Comparison of ENCODE assay signal across 9 cellular contexts in genomic region chr7:123682690-123683089, GRCh38. TPM values are rescaled to one million over a fixed set of nuclear protein-coding genes. Genes with fewer than 3 reads are reported as not detected.
A peak's percentile ranks its signal among the peaks of the same experiment; 100 is the strongest.
DNase-seq lines count a peak whose midpoint lies in the region; ATAC-seq, FAIRE-seq and TF ChIP-seq lines count a peak whose summit lies in the region.
"Had no signal": no experiment of that assay in that cellular context is flagged by ENCODE, and none has a peak within 500 bp of the region (broad histone marks: within the 10 kb centered on the region; RNA-seq: fewer than 3 reads in every experiment).

No MANE protein-coding gene starts in this region.

- POLR2A ChIA-PET in HCT116 (lab: Charles Lee) (no interaction called here), GM12878 (lab: Charles Lee) (interaction anchor here (1.2 kb wide), 1 partner anchor 63 kb away, joined by 3 read pairs; no protein-coding TSS in a partner anchor)

- BruUV-seq in HCT116 (replicated peaks; lab: Mats Ljungman, UMichigan) (no TSS peak), GM12878 (replicated peaks; lab: Mats Ljungman, UMichigan) (no TSS peak)

- RAD21 ChIA-PET in HCT116 (lab: Charles Lee; ENCODE audit: low non-redundant PET in 1 of 2, low total read pairs in 2 of 2, uncharacterized antibody in 2 of 2, unreplicated experiment in 2 of 2) (no interaction called here), GM12878 (lab: Charles Lee; ENCODE audit: unreplicated experiment) (interaction anchor here (0.7 to 2.4 kb wide), 15 partner anchors 9 to 192 kb away, joined by 3 to 25 read pairs (median 4); partner anchors contain the start of gene WASL)

- CTCF ChIA-PET in HCT116 (lab: Charles Lee) (interaction anchor here (0.7 to 1.6 kb wide), 19 partner anchors 9 to 472 kb away, joined by 3 to 16 read pairs (median 5); no protein-coding TSS in a partner anchor), GM12878 (lab: Yijun Ruan, JAX) (interaction anchor here (0.6 to 3.3 kb wide), 28 partner anchors 8 to 1277 kb away, joined by 3 to 26 read pairs (median 4); partner anchors contain the start of genes LMOD2 and WASL)

- H3K27ac ChIP-seq in HCT116 (ENCODE audit: low read depth, low read length) (no peak overlapping the region), GM12878 (ENCODE audit: control insufficient read depth, insufficient read depth) (no peak overlapping the region), transverse colon (no peak overlapping the region)

- ATAC-seq in HCT116: peak; percentile 65; the same call in 1 of the 2 replicates
- peak; percentile 81 for ATAC-seq in GM12878

- 100% methylated on average over 1 of the region's 1 CpG for WGBS in GM12878 (ENCODE audit: insufficient coverage, insufficient replicate concordance, low lambda C conversion rate, missing lambda C conversion rate)
- WGBS in transverse colon (ENCODE audit: low coverage in 1 of 2), 2 donors: 70 to 73% methylated on average over 1 of the region's 1 CpG

- H3K9me3 ChIP-seq in HCT116 (ENCODE audit: control insufficient read depth in 1 of 2, insufficient read depth in 1 of 2, low read depth in 1 of 2, low read length in 2 of 2) (no peaks in the 10 kb centered on the region), GM12878 (replicated peaks; ENCODE audit: control insufficient read depth, insufficient read depth, low read length) (no peaks in the 10 kb centered on the region), transverse colon (no peaks in the 10 kb centered on the region)

- no peaks in the 10 kb centered on the region for H3K9me2 ChIP-seq in HCT116 (ENCODE audit: insufficient read depth)

- H3K4me1 ChIP-seq in HCT116 (ENCODE audit: control insufficient read depth in 1 of 2, insufficient read depth in 2 of 2, low read length in 2 of 2) (no peaks in the 10 kb centered on the region), GM12878 (ENCODE audit: control insufficient read depth, insufficient read depth, low read length) (no peaks in the 10 kb centered on the region), transverse colon (no peaks in the 10 kb centered on the region)

- H3K9ac ChIP-seq in HCT116 (ENCODE audit: low read length): no peak overlapping the region
- no peak overlapping the region for H3K9ac ChIP-seq in GM12878 (ENCODE audit: control insufficient read depth, insufficient read depth, low read length)

- TF ChIP-seq RAD21 in HCT116 (IDR thresholded peaks at IDR 0.05; ENCODE audit: low read depth) (peak; percentile 69), GM12878 (IDR thresholded peaks at IDR 0.05; ENCODE audit: insufficient read depth, low read depth, low read length) (peak; percentile 74)

- H3K4me2 ChIP-seq in HCT116 (ENCODE audit: low read length) (no peak overlapping the region), GM12878 (ENCODE audit: control insufficient read depth, insufficient read depth) (no peak overlapping the region)

- TF ChIP-seq EP300 in GM12878 (IDR thresholded peaks at IDR 0.05; ENCODE audit: borderline replicate concordance in 1 of 2, control insufficient read depth in 1 of 2, low read depth in 2 of 2, low read length in 2 of 2): no peak
- TF ChIP-seq EP300 in transverse colon (IDR thresholded peaks at IDR 0.05; ENCODE audit: low read depth): no peak

- no peaks in the 10 kb centered on the region for H3K79me2 ChIP-seq in HCT116 (ENCODE audit: insufficient read depth, low read length)
- H3K79me2 ChIP-seq in GM12878 (ENCODE audit: control insufficient read depth, insufficient read depth, low read length): no peaks in the 10 kb centered on the region

- H4K20me1 ChIP-seq in HCT116 (ENCODE audit: insufficient read depth) (no peaks in the 10 kb centered on the region), GM12878 (ENCODE audit: control insufficient read depth, insufficient read depth) (no peaks in the 10 kb centered on the region)

- peak; percentile 73 for FAIRE-seq in GM12878 (lab: Jason Lieb, UNC)
- peak; percentile 99 for FAIRE-seq in islet of Langerhans (lab: Jason Lieb, UNC)

- H3K4me3 ChIP-seq in HCT116 (replicated peaks in 1 of 2; ENCODE audit: low read depth in 1 of 2, low read length in 2 of 2) (no peak overlapping the region), GM12878 (no peak overlapping the region), transverse colon (no peak overlapping the region)

- SMC1A ChIA-PET in GM12878 (lab: Charles Lee; ENCODE audit: uncharacterized antibody, unreplicated experiment): interaction anchor here (0.6 to 2.5 kb wide), 13 partner anchors 8 to 196 kb away, joined by 3 to 30 read pairs (median 4); partner anchors contain the start of gene WASL

- H3K36me3 ChIP-seq in HCT116 (ENCODE audit: control insufficient read depth in 1 of 2, insufficient read depth in 2 of 2, low read length in 2 of 2) (peaks cover 4 to 7% of the 10 kb centered on the region in 2 experiments; a peak in 3 of 4 replicates), GM12878 (ENCODE audit: control insufficient read depth in 2 of 2, insufficient read depth in 2 of 2, low read length in 1 of 2) (no peaks in the 10 kb centered on the region; a peak in 1 of 4 replicates), transverse colon (peaks cover 0 to 10% (median 3%) of the 10 kb centered on the region in 4 donors)

- in situ Hi-C loops in GM12878 (cut with MboI): no loop called here
- in situ Hi-C loops in transverse colon (cut with MboI; ENCODE audit: low pct_ligation_motif_present in 1 of 4, low pct_unique_long_range_greater_than_20kb in 1 of 4, low sequenced_read_pairs in 3 of 4): loop anchor here (10.0 to 25.0 kb wide), 3 partner anchors 105 to 182 kb away; no protein-coding TSS in a partner anchor

- TF ChIP-seq CTCF in HCT116 (IDR thresholded peaks at IDR 0.05 in 2 of 3, conservative IDR thresholded peaks at IDR 0.05 in 1 of 3; ENCODE audit: borderline replicate concordance in 1 of 3, insufficient read depth in 1 of 3, low read depth in 2 of 3, low read length in 2 of 3): peak; percentile 44 to 62 (median 45); a peak in 5 of 6 replicates
- TF ChIP-seq CTCF in GM12878 (IDR thresholded peaks at IDR 0.05 in 2 of 3, conservative IDR thresholded peaks at IDR 0.05 in 1 of 3; ENCODE audit: control insufficient read depth in 2 of 3, extremely low read depth in 1 of 3, insufficient read depth in 1 of 3, low read depth in 3 of 3, low read length in 3 of 3): peak; percentile 35 to 61 (median 46); a peak in 5 of 6 replicates
- TF ChIP-seq CTCF in transverse colon (IDR thresholded peaks at IDR 0.05): peak; percentile 41 to 52 (median 46)

- intact Hi-C loops in HCT116 (cut with micrococcal nuclease) (loop anchor here (1.0 to 5.0 kb wide), 4 partner anchors 100 to 190 kb away; no protein-coding TSS in a partner anchor), GM12878 (cut with micrococcal nuclease; ENCODE audit: unreplicated experiment) (loop anchor here (1.0 kb wide), 2 partner anchors 183 to 190 kb away; no protein-coding TSS in a partner anchor), transverse colon (cut with DNase I; ENCODE audit: low total_unique reads) (loop anchor here (10.0 kb wide), 1 partner anchor 182 kb away; no protein-coding TSS in a partner anchor)

- no peaks in the 10 kb centered on the region for H3K27me3 ChIP-seq in HCT116 (ENCODE audit: insufficient read depth, low read length)
- no peaks in the 10 kb centered on the region for H3K27me3 ChIP-seq in GM12878 (replicated peaks in 1 of 2; ENCODE audit: control insufficient read depth in 2 of 2, insufficient read depth in 2 of 2, low read length in 1 of 2)
- H3K27me3 ChIP-seq in transverse colon: no peaks in the 10 kb centered on the region

- H2AFZ ChIP-seq in HCT116 (ENCODE audit: low read depth, low read length, poor library complexity, severe bottlenecking) (no peak overlapping the region), GM12878 (ENCODE audit: control insufficient read depth, low read depth, low read length) (no peak overlapping the region)

- no peak for TF ChIP-seq POLR2A in HCT116 (IDR thresholded peaks at IDR 0.05; ENCODE audit: borderline replicate concordance, extremely low read depth, insufficient read depth, insufficient read length)
- no peak for TF ChIP-seq POLR2A in GM12878 (IDR thresholded peaks at IDR 0.05; ENCODE audit: low read depth, low read length)
- TF ChIP-seq POLR2A in transverse colon (IDR thresholded peaks at IDR 0.05): no peak

- peak; percentile 47 for DNase-seq in NCI-H2107 treated with DMSO at 0.1 percent for 48 hours (lab: John Stamatoyannopoulos, UW; ENCODE audit: unreplicated experiment)
- no peak for DNase-seq in NCI-H2107 (lab: John Stamatoyannopoulos, UW)
- peak; percentile 23 for DNase-seq in HCT116 (ENCODE audit: low read depth, low spot score)
- peak; percentile 19 for DNase-seq in NCI-H2081 treated with DMSO at 0.1 percent for 48 hours (lab: John Stamatoyannopoulos, UW)
- no peak for DNase-seq in GM12878 (ENCODE audit: low read depth, low spot score)
- no peak for DNase-seq in transverse colon
- DNase-seq in activated naive CD4-positive, alpha-beta T cell (lab: John Stamatoyannopoulos, UW): no peak

TF ChIP-seq in GM12878, 131 proteins besides CTCF, POLR2A, EP300 and RAD21:
- TF ChIP-seq ZNF622 (IDR thresholded peaks at IDR 0.05) (no peak), SMC3 (IDR thresholded peaks at IDR 0.05; ENCODE audit: borderline replicate concordance, low read length) (peak; percentile 55; the same call in 1 of the 2 replicates)

RNA-seq across cellular contexts. Expression of gene LMOD2, which starts 27.0 kb away (rescaled TPM):
- not detected for total RNA-seq in HCT116 (2021; ENCODE audit: unreplicated experiment)
- 0.03 and 0.04 TPM in 2 replicates for polyA plus RNA-seq in HCT116 (2012)
- total RNA-seq in GM12878 (2013; cell fraction: nucleolus; rRNA removed): not detected in 2 replicates
- total RNA-seq in GM12878 (2014; rRNA removed): not detected in 2 replicates
- total RNA-seq in GM12878 (2014; rRNA removed; fragmentation: Illumina TruSeq; extraction: Trizol): not detected in 2 replicates
- total RNA-seq in GM12878 (2021): not detected in 2 replicates
- not detected for polyA plus RNA-seq in GM12878 (2011; ENCODE audit: low read depth)
- polyA plus RNA-seq in GM12878 (2011; rRNA removed): not detected in 2 replicates
- not detected in 2 replicates for polyA plus RNA-seq in GM12878 (2011; cell fraction: cytosol; rRNA removed)
- not detected in 2 replicates for polyA plus RNA-seq in GM12878 (2011; cell fraction: nucleus; rRNA removed)
- polyA plus RNA-seq in GM12878 (2012): 0.07 TPM in 1 of 2 replicates, not detected in the other
- polyA plus RNA-seq in GM12878 (2014; fragmentation: Illumina TruSeq; extraction: Trizol): not detected in 2 replicates
- polyA plus RNA-seq in GM12878 (2014; fragmentation: Nextera tagmentation; extraction: Ambion mirVana): not detected
- not detected in 2 replicates for polyA plus RNA-seq in GM12878 (2014; rRNA removed)
- polyA plus RNA-seq in GM12878 (2016; fragmentation: Nextera tagmentation; extraction: Ambion mirVana): not detected
- polyA minus RNA-seq in GM12878 (2011; rRNA and poly(A)+ RNA removed): not detected in 2 replicates
- not detected in 2 replicates for polyA minus RNA-seq in GM12878 (2011; cell fraction: cytosol; rRNA and poly(A)+ RNA removed)
- not detected in 2 replicates for polyA minus RNA-seq in GM12878 (2011; cell fraction: nucleus; rRNA and poly(A)+ RNA removed)
- under 1 TPM in 1 of 4 donors, not detected in 3; 0.41 TPM for total RNA-seq in transverse colon
- total RNA-seq: CD8-positive, alpha-beta memory T cell had no signal
- polyA plus RNA-seq: CD8-positive, alpha-beta memory T cell had no signal

Comparison
In these comparisons a context has a peak if more than half of its experiments do, and no peak if none do; other contexts are left out.
1. DNase-seq: peak in NCI-H2107 treated with DMSO at 0.1 percent for 48 hours (single experiment), HCT116 (single experiment) and NCI-H2081 treated with DMSO at 0.1 percent for 48 hours (single experiment); none in NCI-H2107 (single experiment), GM12878 (single experiment), transverse colon (single experiment) and activated naive CD4-positive, alpha-beta T cell (0 of 4).
2. Peak in every context shown above with its lines, with median percentiles within 50 percentile points of each other: CTCF ChIP-seq.